8 cellular contexts compared by ENCODE assay signal in the genomic region with DNA sequence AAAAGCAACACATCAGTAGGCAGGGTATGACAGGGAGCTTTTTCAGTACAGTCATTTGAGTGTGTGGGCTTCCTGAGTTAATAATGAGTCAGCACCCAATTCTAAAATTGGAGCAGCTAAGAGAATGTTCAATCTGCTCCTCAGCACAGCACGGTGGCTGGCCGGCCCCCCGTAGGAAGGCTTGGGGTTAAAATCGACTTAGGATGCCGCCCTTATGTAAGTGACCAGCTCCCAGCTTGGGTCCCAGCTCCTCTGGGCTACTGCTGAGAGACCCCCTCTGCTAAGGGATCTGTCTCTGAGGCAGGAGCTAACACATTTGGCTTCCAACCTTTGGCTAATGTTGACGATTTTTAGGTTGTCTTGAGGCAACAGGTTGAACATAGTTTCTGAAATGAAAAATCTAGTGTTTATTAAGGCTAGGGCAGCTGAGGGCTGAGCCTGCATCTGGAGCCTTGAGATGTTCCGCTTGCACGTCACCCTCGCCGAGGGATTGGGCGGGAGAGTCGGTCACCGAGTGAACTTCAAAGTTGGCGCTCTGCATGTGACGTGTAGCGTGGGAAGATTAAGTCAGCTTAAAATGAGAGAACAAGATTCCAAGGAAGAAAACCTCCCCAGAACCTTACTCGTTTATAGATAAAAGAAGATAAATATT.
DNase-seq lines count a peak whose midpoint lies in the region; ATAC-seq and TF ChIP-seq lines count a peak whose summit lies in the region.
"Not testable (repeated sequence)": the region's sequence is repeated elsewhere in the genome, so short reads cannot be mapped to it uniquely, and the experiment has no call there.

No MANE protein-coding gene starts in this region.

- POLR2A ChIA-PET in AG04450 (lab: Yijun Ruan, JAX): not testable (repeated sequence)

- not testable (repeated sequence) for H3K9me3 ChIP-seq in AG04450 (ENCODE audit: control insufficient read depth, insufficient read depth, low read length); heart left ventricle; psoas muscle

- CTCF ChIA-PET in AG04450 (lab: Charles Lee): not testable (repeated sequence)

- H3K27me3 ChIP-seq in AG04450 (ENCODE audit: control insufficient read depth, insufficient read depth, low read length); heart left ventricle; psoas muscle (ENCODE audit: insufficient read depth in 3 of 3, low read length in 2 of 3): not testable (repeated sequence)

- TF ChIP-seq POLR2A in heart left ventricle (IDR thresholded peaks at IDR 0.05): not testable (repeated sequence)

- peaks cover 0 to 22% (median 7%) of the 10 kb centered on the region in 12 donors for H3K4me1 ChIP-seq in heart left ventricle
- not testable (repeated sequence) for H3K4me1 ChIP-seq in psoas muscle

- H3K27ac ChIP-seq in AG04450 (ENCODE audit: low read depth, low read length) (peak overlapping the region; percentile 82), heart left ventricle (peak overlapping the region in 11 of 12 donors; percentile 39 to 86 (median 77)), psoas muscle (peak overlapping the region; percentile 53)

- H3K36me3 ChIP-seq in heart left ventricle; psoas muscle (ENCODE audit: insufficient read depth in 1 of 2, low read depth in 1 of 2): not testable (repeated sequence)

- ATAC-seq in GM18870 (IDR thresholded peaks at IDR 0.05; ENCODE audit: unreplicated experiment) (peak; percentile 84), HG02588 (IDR thresholded peaks at IDR 0.05; ENCODE audit: unreplicated experiment) (peak; percentile 68), HG03521 (IDR thresholded peaks at IDR 0.05; ENCODE audit: unreplicated experiment) (peak; percentile 47), heart left ventricle (peak; percentile 15 to 63 (median 44)), psoas muscle (peak in 3 of 4 donors; percentile 49 to 53 (median 53))

- DNase-seq in AG04450 (ENCODE audit: low read depth, low spot score); heart left ventricle; psoas muscle: not testable (repeated sequence)
- DNase-seq in SW480 (ENCODE audit: low spot score) (peak; percentile 10), amniotic epithelial cell (ENCODE audit: low read depth) (peak; percentile 7)

- intact Hi-C loops in heart left ventricle (cut with DNase I); psoas muscle (cut with DNase I): not testable (repeated sequence)

- 27 to 42% (median 34%) methylated on average over 5 to 11 of the region's 17 CpGs for WGBS in heart left ventricle, 4 donors
- WGBS in psoas muscle, 3 donors: 34 to 43% (median 38%) methylated on average over 8 to 11 of the region's 17 CpGs

- H3K4me3 ChIP-seq in AG04450 (ENCODE audit: low read depth, low read length): peak overlapping the region; percentile 64
- H3K4me3 ChIP-seq in heart left ventricle: peak overlapping the region in 9 of 12 donors; percentile 35 to 60 (median 56)
- H3K4me3 ChIP-seq in psoas muscle: peak overlapping the region; percentile 55

- TF ChIP-seq CTCF in AG04450 (IDR thresholded peaks at IDR 0.05; ENCODE audit: low read depth, low read length); heart left ventricle (IDR thresholded peaks at IDR 0.05); psoas muscle (IDR thresholded peaks at IDR 0.05): not testable (repeated sequence)
